Comparison of ENCODE assay signal across 12 cellular contexts in the genomic region with DNA sequence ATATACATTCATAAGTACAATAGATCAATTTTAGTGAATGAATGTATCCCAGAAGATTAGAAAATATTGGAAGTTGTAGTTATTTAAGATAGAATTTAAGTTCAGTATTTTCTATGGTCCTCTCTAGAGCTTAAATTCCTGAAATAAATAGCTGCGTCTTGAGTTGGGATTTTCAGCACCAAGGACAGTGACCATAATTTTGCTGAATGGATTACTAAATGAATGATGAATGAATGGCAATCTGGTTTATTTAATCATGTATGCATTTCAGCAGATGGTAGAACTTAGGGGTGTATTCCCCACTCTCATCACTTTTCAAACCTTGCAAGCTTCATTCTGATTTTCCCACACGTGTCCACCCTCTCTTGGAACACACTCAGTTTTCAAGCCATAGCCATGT.
DNase-seq lines count a peak whose midpoint lies in the region; ATAC-seq and TF ChIP-seq lines count a peak whose summit lies in the region.
"Had no signal": no experiment of that assay in that cellular context is flagged by ENCODE, and none has a peak within 500 bp of the region (broad histone marks: within the 10 kb centered on the region; RNA-seq: fewer than 3 reads in every experiment).

No MANE protein-coding gene starts in this region.

- H3K4me3 ChIP-seq in HFF-Myc (replicated peaks; ENCODE audit: low read depth, low read length) (no peak overlapping the region), fibroblast of lung (replicated peaks in 1 of 4; ENCODE audit: control extremely low read depth in 1 of 4, insufficient read depth in 1 of 4, low read depth in 3 of 4, low read length in 4 of 4) (no peak overlapping the region)
- H3K4me3 ChIP-seq: smooth muscle cell had no signal

- no peaks in the 10 kb centered on the region for H4K20me1 ChIP-seq in fibroblast of lung (ENCODE audit: control insufficient read depth, extremely low read depth, insufficient read depth, low read length)

- H3K4me1 ChIP-seq in fibroblast of lung (ENCODE audit: control insufficient read depth, extremely low read depth, insufficient read depth, low read length) = no peaks in the 10 kb centered on the region

- peak; percentile 18 for DNase-seq in A172 (ENCODE audit: low spot score)
- DNase-seq in HFF-Myc (ENCODE audit: extremely low read depth, low read depth) = peak; percentile 3
- peak; percentile 4 for DNase-seq in SK-N-DZ (ENCODE audit: low spot score)
- DNase-seq in fibroblast of lung (ENCODE audit: low read depth in 2 of 2) = peak; percentile 20 to 25
- DNase-seq in NCI-H2196 treated with DMSO at 0.1 percent for 48 hours (lab: John Stamatoyannopoulos, UW; ENCODE audit: unreplicated experiment) = no peak
- no peak for DNase-seq in NCI-H1092 (lab: John Stamatoyannopoulos, UW)
- DNase-seq: H9, NCI-H187 had no signal

- ATAC-seq in GM18909 (IDR thresholded peaks at IDR 0.05; ENCODE audit: poor library complexity, unreplicated experiment) (no peak), GM21576 (IDR thresholded peaks at IDR 0.05; ENCODE audit: unreplicated experiment) (no peak)
- ATAC-seq: WTC11 had no signal

- H2AFZ ChIP-seq in fibroblast of lung (ENCODE audit: low read length) = no peak overlapping the region

- H3K9me3 ChIP-seq in fibroblast of lung (ENCODE audit: control insufficient read depth, insufficient read depth, low read depth, low read length) = no peaks in the 10 kb centered on the region

- H3K27ac ChIP-seq in fibroblast of lung (ENCODE audit: insufficient read depth, low read length) = no peak overlapping the region

- no peak overlapping the region for H3K4me2 ChIP-seq in fibroblast of lung (ENCODE audit: extremely low read depth, insufficient read depth, low read length)
- H3K4me2 ChIP-seq: smooth muscle cell had no signal

- no peaks in the 10 kb centered on the region for H3K27me3 ChIP-seq in fibroblast of lung (ENCODE audit: control insufficient read depth, insufficient read depth, low read length)

- no peaks in the 10 kb centered on the region for H3K36me3 ChIP-seq in fibroblast of lung (ENCODE audit: control insufficient read depth, insufficient read depth, low read length)

- no peak overlapping the region for H3K9ac ChIP-seq in fibroblast of lung (ENCODE audit: insufficient read depth, low read length)

- TF ChIP-seq CTCF in HFF-Myc (IDR thresholded peaks at IDR 0.05; ENCODE audit: low read depth, low read length, missing control alignments) (no peak), fibroblast of lung (conservative IDR thresholded peaks at IDR 0.05 in 1 of 2, IDR thresholded peaks at IDR 0.05 in 1 of 2; ENCODE audit: low read depth in 1 of 2, low read length in 2 of 2) (no peak)

- no peaks in the 10 kb centered on the region for H3K79me2 ChIP-seq in fibroblast of lung (ENCODE audit: control insufficient read depth, insufficient read depth, low read length)

Comparison
In these comparisons a context has a peak if more than half of its experiments do, and no peak if none do; other contexts are left out.
1. DNase-seq: peak in A172 (single experiment), HFF-Myc (single experiment), SK-N-DZ (single experiment) and fibroblast of lung (2 of 2); none in NCI-H2196 treated with DMSO at 0.1 percent for 48 hours (single experiment) and NCI-H1092 (single experiment).